ENCODE assay signal across 8 cellular contexts in genomic region chr19:2290441-2291184, GRCh38. TPM values are rescaled to one million over a fixed set of nuclear protein-coding genes. Genes with fewer than 3 reads are reported as not detected.
A peak's percentile ranks its signal among the peaks of the same experiment; 100 is the strongest.
DNase-seq lines count a peak whose midpoint lies in the region; ATAC-seq and TF ChIP-seq lines count a peak whose summit lies in the region.

No MANE protein-coding gene starts in this region.

- ATAC-seq in GM19324 (IDR thresholded peaks at IDR 0.05; ENCODE audit: low FRiP score, unreplicated experiment): no peak

- H3K4me3 ChIP-seq in epithelial cell of esophagus (ENCODE audit: low read length) (no peak overlapping the region), skeletal muscle tissue (ENCODE audit: low read length in 3 of 3) (peak overlapping the region in 2 of 3 donors; percentile 35 to 46)

- peaks cover 14 to 35% (median 32%) of the 10 kb centered on the region in 3 donors for H3K4me1 ChIP-seq in skeletal muscle tissue (ENCODE audit: control insufficient read depth in 3 of 3, insufficient read depth in 3 of 3, low read length in 3 of 3)

- no peak for TF ChIP-seq CTCF in epithelial cell of esophagus (IDR thresholded peaks at IDR 0.05; ENCODE audit: insufficient read depth, low read depth, low read length, missing control alignments)

- H3K9ac ChIP-seq in skeletal muscle tissue (ENCODE audit: low read depth in 1 of 3, low read length in 3 of 3): no peak overlapping the region

- H3K36me3 ChIP-seq in skeletal muscle tissue (ENCODE audit: control insufficient read depth in 3 of 3, insufficient read depth in 3 of 3, low read length in 3 of 3): no peaks in the 10 kb centered on the region

- H3K27me3 ChIP-seq in skeletal muscle tissue (ENCODE audit: control insufficient read depth in 3 of 3, insufficient read depth in 3 of 3, low read length in 3 of 3): peaks cover 49 to 72% (median 69%) of the 10 kb centered on the region in 3 donors

- peak; percentile 31 to 87 (median 69) for DNase-seq in NCI-H1417 (lab: John Stamatoyannopoulos, UW)
- no peak for DNase-seq in NCI-H1417 treated with DMSO at 0.1 percent for 48 hours (lab: John Stamatoyannopoulos, UW)
- DNase-seq in NCI-H345 (lab: John Stamatoyannopoulos, UW): peak; percentile 49
- DNase-seq in epithelial cell of esophagus (ENCODE audit: low read depth): peak; percentile 29
- DNase-seq in T-helper 9 cell: no peak
- DNase-seq in mucosa of gallbladder (ENCODE audit: low spot score): no peak

- no peaks in the 10 kb centered on the region for H3K9me3 ChIP-seq in skeletal muscle tissue (ENCODE audit: control insufficient read depth in 3 of 3, low read length in 3 of 3)

- no peak overlapping the region for H3K27ac ChIP-seq in skeletal muscle tissue (ENCODE audit: low read depth, low read length)

RNA-seq across cellular contexts. Expression of gene PEAK3, which starts 8.6 kb away (rescaled TPM):
- total RNA-seq in skeletal muscle tissue (not detected), mucosa of gallbladder (1.0 TPM)

RNA-seq across cellular contexts. Expression of gene LINGO3, which starts 17.3 kb away (rescaled TPM):
- not detected for total RNA-seq in skeletal muscle tissue
- 0.17 TPM for total RNA-seq in mucosa of gallbladder

RNA-seq across cellular contexts. Expression of gene JSRP1, which starts 34.4 kb away (rescaled TPM):
- 79.3 TPM for total RNA-seq in skeletal muscle tissue
- 0.17 TPM for total RNA-seq in mucosa of gallbladder

RNA-seq across cellular contexts. Expression of gene LSM7, which starts 37.8 kb away (rescaled TPM):
- total RNA-seq in skeletal muscle tissue (49.1 TPM), mucosa of gallbladder (79.1 TPM)

RNA-seq across cellular contexts. Expression of gene SPPL2B, which starts 37.9 kb away (rescaled TPM):
- 11.0 TPM for total RNA-seq in skeletal muscle tissue
- 148 TPM for total RNA-seq in mucosa of gallbladder

Comparison
In these comparisons a context has a peak if more than half of its experiments do, and no peak if none do; other contexts are left out.
1. DNase-seq: peak in NCI-H1417 (3 of 3), NCI-H345 (single experiment) and epithelial cell of esophagus (single experiment); none in NCI-H1417 treated with DMSO at 0.1 percent for 48 hours (single experiment), T-helper 9 cell (single experiment) and mucosa of gallbladder (single experiment).
2. RNA of gene JSRP1, which starts 34.4 kb away (total RNA-seq): 79.3 TPM in skeletal muscle tissue (single experiment); 0.17 TPM in mucosa of gallbladder (single experiment); every median in the first group is over 10 times any median in the second.